ENCODE assay signal across 8 cellular contexts in the genomic region with DNA sequence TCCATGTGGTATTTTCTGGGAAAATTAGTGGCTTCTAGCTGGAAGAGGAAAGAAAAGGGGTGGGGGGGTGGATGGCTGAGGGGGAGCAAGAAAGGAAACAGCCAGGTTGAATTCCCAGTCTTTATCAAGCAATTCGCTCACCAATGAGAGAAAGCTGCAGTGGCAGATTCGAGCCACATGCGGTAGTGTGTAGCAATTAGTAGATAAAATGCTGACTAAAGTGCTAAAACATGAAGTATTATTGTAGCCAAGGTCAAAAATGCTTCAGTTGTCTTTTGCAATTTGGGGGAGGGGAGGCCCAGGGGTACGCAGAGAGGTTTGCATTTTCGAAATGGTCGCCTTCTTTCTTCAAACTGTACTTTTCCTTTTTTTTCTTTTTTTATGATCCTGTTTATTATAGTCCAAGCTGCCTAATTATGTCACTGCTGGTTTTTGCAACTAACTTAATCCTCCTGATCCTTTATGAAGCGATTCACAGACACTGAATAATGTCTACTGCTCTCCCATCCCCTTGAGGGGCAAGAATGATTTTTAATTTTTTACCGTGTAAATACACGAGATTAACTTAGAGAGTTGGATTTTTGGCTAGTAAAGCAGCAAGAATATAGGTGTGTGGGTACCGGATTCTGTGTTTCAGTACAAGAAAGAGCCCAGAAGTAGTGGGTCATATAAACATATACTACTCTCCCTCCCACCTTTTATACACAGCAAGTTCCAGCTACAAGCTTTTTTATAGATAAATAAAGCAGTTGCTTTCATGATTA. TPM values are rescaled to one million over a fixed set of nuclear protein-coding genes. Genes with fewer than 3 reads are reported as not detected.
A peak's percentile ranks its signal among the peaks of the same experiment; 100 is the strongest.
DNase-seq lines count a peak whose midpoint lies in the region; ATAC-seq and TF ChIP-seq lines count a peak whose summit lies in the region.

No MANE protein-coding gene starts in this region.

- H3K79me2 ChIP-seq in hepatocyte = peaks cover 13% of the 10 kb centered on the region

- no peaks in the 10 kb centered on the region for H3K27me3 ChIP-seq in hepatocyte

- H3K4me1 ChIP-seq in hepatocyte (ENCODE audit: insufficient read depth) = peaks cover 29% of the 10 kb centered on the region

- ATAC-seq in GM18858 (IDR thresholded peaks at IDR 0.05; ENCODE audit: unreplicated experiment) = no peak
- ATAC-seq in HG02588 (IDR thresholded peaks at IDR 0.05; ENCODE audit: unreplicated experiment) = no peak

- no peaks in the 10 kb centered on the region for H3K9me2 ChIP-seq in hepatocyte (replicated peaks; ENCODE audit: insufficient read depth)

- H3K9me3 ChIP-seq in hepatocyte (ENCODE audit: low read depth) = no peaks in the 10 kb centered on the region

- H4K20me1 ChIP-seq in hepatocyte (ENCODE audit: insufficient read depth, poor library complexity, severe bottlenecking) = no peaks in the 10 kb centered on the region

- 23% methylated on average over 10 of the region's 10 CpGs for WGBS in hepatocyte (ENCODE audit: low lambda C conversion rate, missing lambda C conversion rate)

- H3K27ac Mint-ChIP-seq in progenitor cell of endocrine pancreas = peak overlapping the region; percentile 79

- H3K27ac ChIP-seq in angular gyrus (ENCODE audit: low read depth, low read length) (peak overlapping the region; percentile 14), hepatocyte (peak overlapping the region; percentile 99)

- H3K4me3 ChIP-seq in hepatocyte = peak overlapping the region; percentile 8

- H3K9me3 Mint-ChIP-seq in progenitor cell of endocrine pancreas (ENCODE audit: low read depth) = no peaks in the 10 kb centered on the region

- H2AFZ ChIP-seq in hepatocyte = peak overlapping the region; percentile 84

- no peaks in the 10 kb centered on the region for H3K36me3 ChIP-seq in hepatocyte (replicated peaks; ENCODE audit: insufficient read depth, low read depth)

- peak overlapping the region; percentile 90 for H3K4me2 ChIP-seq in hepatocyte

- peak; percentile 65 for DNase-seq in DMS53 (lab: John Stamatoyannopoulos, UW)
- DNase-seq in M059J (ENCODE audit: low read depth) = peak; percentile 70
- peak; percentile 73 for DNase-seq in hepatocyte (ENCODE audit: low spot score)
- DNase-seq in progenitor cell of endocrine pancreas (ENCODE audit: low spot score, unreplicated experiment) = no peak
- no peak for DNase-seq in NCI-H187 treated with DMSO at 0.1 percent for 48 hours (lab: John Stamatoyannopoulos, UW)

- H3K4me3 Mint-ChIP-seq in progenitor cell of endocrine pancreas (ENCODE audit: low read depth) = peak overlapping the region; percentile 81

- peak; percentile 28 for TF ChIP-seq CTCF in hepatocyte (IDR thresholded peaks at IDR 0.05; ENCODE audit: poor library complexity)
- TF ChIP-seq CTCF in progenitor cell of endocrine pancreas (IDR thresholded peaks at IDR 0.05; ENCODE audit: unreplicated experiment) = peak; percentile 48

- H3K27me3 Mint-ChIP-seq in progenitor cell of endocrine pancreas = peaks cover 7% of the 10 kb centered on the region

- H3K4me1 Mint-ChIP-seq in progenitor cell of endocrine pancreas (ENCODE audit: low read depth) = peaks cover 30% of the 10 kb centered on the region

- H3K36me3 Mint-ChIP-seq in progenitor cell of endocrine pancreas (ENCODE audit: insufficient read depth) = no peaks in the 10 kb centered on the region

RNA-seq across cellular contexts. Expression of a gene that starts 3.6 kb away (rescaled TPM):
- total RNA-seq in M059J (2014; rRNA removed; shearing (Covaris generic)) = 31.1 and 43.9 TPM in 2 replicates
- total RNA-seq in hepatocyte = 55.0 and 56.8 TPM in 2 replicates
- 53.2 and 82.8 TPM in 2 replicates for polyA plus RNA-seq in hepatocyte
- total RNA-seq in progenitor cell of endocrine pancreas = 19.7 and 22.5 TPM in 2 replicates

Comparison
In these comparisons a context has a peak if more than half of its experiments do, and no peak if none do; other contexts are left out.
1. DNase-seq: peak in DMS53 (single experiment), M059J (single experiment) and hepatocyte (single experiment); none in progenitor cell of endocrine pancreas (single experiment) and NCI-H187 treated with DMSO at 0.1 percent for 48 hours (single experiment).